In the genomic region with DNA sequence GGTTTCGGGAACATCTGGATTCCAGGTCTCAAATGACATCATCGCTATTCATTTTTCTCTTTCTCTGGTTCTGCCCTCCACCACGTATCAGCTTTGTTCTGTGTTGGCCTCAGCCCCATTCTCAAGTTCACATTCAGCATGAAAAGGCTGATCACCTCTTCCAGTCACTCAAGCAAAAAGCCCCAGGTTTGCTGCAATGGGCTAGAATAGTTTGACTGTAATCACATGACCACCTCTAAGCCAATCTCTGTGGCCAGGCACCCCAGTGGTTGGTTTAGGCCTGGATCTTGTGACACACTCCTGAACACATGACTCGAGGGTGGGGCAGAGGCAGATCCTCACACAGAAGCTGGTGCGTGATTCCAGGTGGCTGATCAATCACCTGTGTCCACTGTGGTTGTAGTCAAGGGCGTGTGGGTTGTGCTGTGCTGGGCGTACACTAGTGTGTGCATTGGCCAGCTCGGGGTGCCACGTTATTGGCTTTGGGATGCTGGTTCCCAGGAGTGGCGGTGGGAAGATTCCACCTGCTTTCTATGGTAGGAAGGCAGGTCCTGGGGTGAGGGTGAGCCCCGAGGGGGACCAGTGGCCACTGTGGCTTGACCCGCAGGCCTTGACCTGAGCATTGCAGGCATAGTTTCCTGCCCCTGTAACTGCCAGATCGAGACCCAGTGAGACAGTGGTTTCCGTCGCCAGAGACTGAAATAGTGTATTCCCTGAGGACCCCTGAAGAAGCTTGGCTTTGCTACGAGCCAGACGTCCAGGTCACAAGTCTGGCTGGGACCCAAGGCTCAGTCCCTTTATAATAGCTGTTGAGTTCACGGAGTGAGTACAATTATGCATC, we compare ENCODE assay signal across 1 cellular context.
TF ChIP-seq lines count a peak whose summit lies in the region.

No MANE protein-coding gene starts in this region.

TF ChIP-seq in HepG2, 621 proteins besides CTCF, POLR2A, EP300 and RAD21:
- TF ChIP-seq ZNF724P (CRISPR knock-in tag; IDR thresholded peaks at IDR 0.05; ENCODE audit: borderline replicate concordance) (0 out of 2 replicates have a peak, but pooled peaks have one; percentile 28), ZBTB38 (CRISPR knock-in tag; IDR thresholded peaks at IDR 0.05) (peak; percentile 39; the same call in 1 of the 2 replicates), NFYC (CRISPR knock-in tag; IDR thresholded peaks at IDR 0.05) (0 out of 2 replicates have a peak, but pooled peaks have one; percentile 25), ZNF550 (CRISPR knock-in tag; IDR thresholded peaks at IDR 0.05; ENCODE audit: borderline replicate concordance) (0 out of 2 replicates have a peak, but pooled peaks have one; percentile 26), NFIB (CRISPR knock-in tag; IDR thresholded peaks at IDR 0.05; ENCODE audit: borderline replicate concordance) (0 out of 2 replicates have a peak, but pooled peaks have one; percentile 50), EZH2 (conservative IDR thresholded peaks at IDR 0.05; ENCODE audit: low read depth, low read length) (no peak), ATF7 (IDR thresholded peaks at IDR 0.05) (peak; percentile 94), ATF7 (CRISPR knock-in tag; IDR thresholded peaks at IDR 0.05) (no peak), ZNF709 (CRISPR knock-in tag; IDR thresholded peaks at IDR 0.05) (no peak), ZNF768 (CRISPR knock-in tag; IDR thresholded peaks at IDR 0.05) (peak; percentile 21; the same call in 1 of the 2 replicates), NFYB (CRISPR knock-in tag; IDR thresholded peaks at IDR 0.05) (peak; percentile 44; the same call in 1 of the 2 replicates)
- TF ChIP-seq, protein P1, sequence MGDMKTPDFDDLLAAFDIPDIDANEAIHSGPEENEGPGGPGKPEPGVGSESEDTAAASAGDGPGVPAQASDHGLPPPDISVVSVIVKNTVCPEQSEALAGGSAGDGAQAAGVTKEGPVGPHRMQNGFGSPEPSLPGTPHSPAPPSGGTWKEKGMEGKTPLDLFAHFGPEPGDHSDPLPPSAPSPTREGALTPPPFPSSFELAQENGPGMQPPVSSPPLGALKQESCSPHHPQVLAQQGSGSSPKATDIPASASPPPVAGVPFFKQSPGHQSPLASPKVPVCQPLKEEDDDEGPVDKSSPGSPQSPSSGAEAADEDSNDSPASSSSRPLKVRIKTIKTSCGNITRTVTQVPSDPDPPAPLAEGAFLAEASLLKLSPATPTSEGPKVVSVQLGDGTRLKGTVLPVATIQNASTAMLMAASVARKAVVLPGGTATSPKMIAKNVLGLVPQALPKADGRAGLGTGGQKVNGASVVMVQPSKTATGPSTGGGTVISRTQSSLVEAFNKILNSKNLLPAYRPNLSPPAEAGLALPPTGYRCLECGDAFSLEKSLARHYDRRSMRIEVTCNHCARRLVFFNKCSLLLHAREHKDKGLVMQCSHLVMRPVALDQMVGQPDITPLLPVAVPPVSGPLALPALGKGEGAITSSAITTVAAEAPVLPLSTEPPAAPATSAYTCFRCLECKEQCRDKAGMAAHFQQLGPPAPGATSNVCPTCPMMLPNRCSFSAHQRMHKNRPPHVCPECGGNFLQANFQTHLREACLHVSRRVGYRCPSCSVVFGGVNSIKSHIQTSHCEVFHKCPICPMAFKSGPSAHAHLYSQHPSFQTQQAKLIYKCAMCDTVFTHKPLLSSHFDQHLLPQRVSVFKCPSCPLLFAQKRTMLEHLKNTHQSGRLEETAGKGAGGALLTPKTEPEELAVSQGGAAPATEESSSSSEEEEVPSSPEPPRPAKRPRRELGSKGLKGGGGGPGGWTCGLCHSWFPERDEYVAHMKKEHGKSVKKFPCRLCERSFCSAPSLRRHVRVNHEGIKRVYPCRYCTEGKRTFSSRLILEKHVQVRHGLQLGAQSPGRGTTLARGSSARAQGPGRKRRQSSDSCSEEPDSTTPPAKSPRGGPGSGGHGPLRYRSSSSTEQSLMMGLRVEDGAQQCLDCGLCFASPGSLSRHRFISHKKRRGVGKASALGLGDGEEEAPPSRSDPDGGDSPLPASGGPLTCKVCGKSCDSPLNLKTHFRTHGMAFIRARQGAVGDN (CRISPR knock-in tag; IDR thresholded peaks at IDR 0.05): peak; percentile 37; the same call in 1 of the 2 replicates
- TF ChIP-seq, protein P2, sequence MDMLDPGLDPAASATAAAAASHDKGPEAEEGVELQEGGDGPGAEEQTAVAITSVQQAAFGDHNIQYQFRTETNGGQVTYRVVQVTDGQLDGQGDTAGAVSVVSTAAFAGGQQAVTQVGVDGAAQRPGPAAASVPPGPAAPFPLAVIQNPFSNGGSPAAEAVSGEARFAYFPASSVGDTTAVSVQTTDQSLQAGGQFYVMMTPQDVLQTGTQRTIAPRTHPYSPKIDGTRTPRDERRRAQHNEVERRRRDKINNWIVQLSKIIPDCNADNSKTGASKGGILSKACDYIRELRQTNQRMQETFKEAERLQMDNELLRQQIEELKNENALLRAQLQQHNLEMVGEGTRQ (IDR thresholded peaks at IDR 0.05; ENCODE audit: low read depth, low read length): peak; percentile 65
- TF ChIP-seq, protein P2 (CRISPR knock-in tag; IDR thresholded peaks at IDR 0.05; ENCODE audit: borderline replicate concordance): peak; percentile 56; the same call in 1 of the 2 replicates
- TF ChIP-seq, protein P3, sequence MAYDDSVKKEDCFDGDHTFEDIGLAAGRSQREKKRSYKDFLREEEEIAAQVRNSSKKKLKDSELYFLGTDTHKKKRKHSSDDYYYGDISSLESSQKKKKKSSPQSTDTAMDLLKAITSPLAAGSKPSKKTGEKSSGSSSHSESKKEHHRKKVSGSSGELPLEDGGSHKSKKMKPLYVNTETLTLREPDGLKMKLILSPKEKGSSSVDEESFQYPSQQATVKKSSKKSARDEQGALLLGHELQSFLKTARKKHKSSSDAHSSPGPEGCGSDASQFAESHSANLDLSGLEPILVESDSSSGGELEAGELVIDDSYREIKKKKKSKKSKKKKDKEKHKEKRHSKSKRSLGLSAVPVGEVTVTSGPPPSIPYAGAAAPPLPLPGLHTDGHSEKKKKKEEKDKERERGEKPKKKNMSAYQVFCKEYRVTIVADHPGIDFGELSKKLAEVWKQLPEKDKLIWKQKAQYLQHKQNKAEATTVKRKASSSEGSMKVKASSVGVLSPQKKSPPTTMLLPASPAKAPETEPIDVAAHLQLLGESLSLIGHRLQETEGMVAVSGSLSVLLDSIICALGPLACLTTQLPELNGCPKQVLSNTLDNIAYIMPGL (CRISPR knock-in tag; IDR thresholded peaks at IDR 0.05; ENCODE audit: borderline replicate concordance in 1 of 2, low read depth in 1 of 2): no peak
